In genomic region chr2:176812376-176812775, GRCh38 we compare ENCODE assay signal across 17 cellular contexts.
"Had no signal": no experiment of that assay in that cellular context is flagged by ENCODE, and none has a peak within 500 bp of the region (broad histone marks: within the 10 kb centered on the region; RNA-seq: fewer than 3 reads in every experiment).

No MANE protein-coding gene starts in this region.

- H3K9me3 Mint-ChIP-seq: activated naive CD4-positive, alpha-beta T cell treated with anti-CD3 and anti-CD28 coated beads, Interleukin-2, amount 50 U/mL, for 24 hours; activated T-cell treated with anti-CD3 and anti-CD28 coated beads, Interleukin-2, amount 50 U/mL, for 4 hours; naive thymus-derived CD4-positive, alpha-beta T cell; stimulated activated memory B cell treated with anti-CD40 and anti-IgM and Interleukin-4, amounts not matched to agents 10 μg/mL and 1 μg/mL and 100 μg/mL, for 72 hours had no signal

- H3K36me3 Mint-ChIP-seq: activated CD8-positive, alpha-beta memory T cell treated with anti-CD3 and anti-CD28 coated beads, Interleukin-2, amount 10 ng/mL, durations not matched to agents 7 days and 5 days; activated naive CD4-positive, alpha-beta T cell treated with anti-CD3 and anti-CD28 coated beads, Interleukin-2, amount 50 U/mL, for 24 hours; naive thymus-derived CD4-positive, alpha-beta T cell; stimulated activated memory B cell treated with anti-CD40 and anti-IgM and Interleukin-4, amounts not matched to agents 10 μg/mL and 1 μg/mL and 100 μg/mL, for 72 hours had no signal

- H3K27ac ChIP-seq: coronary artery, pancreas, tibial artery had no signal

- ATAC-seq: activated CD8-positive, alpha-beta memory T cell treated with anti-CD3 and anti-CD28 coated beads, Interleukin-2, amount 10 ng/mL, durations not matched to agents 7 days and 5 days; activated T-cell treated with anti-CD3 and anti-CD28 coated beads, Interleukin-2, amount 50 U/mL, for 4 hours; esophagus mucosa; mucosa of descending colon; naive thymus-derived CD4-positive, alpha-beta T cell; pancreas; stimulated activated memory B cell treated with anti-CD40 and anti-IgM and Interleukin-4, amounts not matched to agents 10 μg/mL and 1 μg/mL and 100 μg/mL, for 72 hours had no signal

- H3K4me3 ChIP-seq: coronary artery, lung, mucosa of descending colon, pancreas, tibial artery had no signal

- H3K9me3 ChIP-seq: mucosa of descending colon, pancreas, tibial artery had no signal

- DNase-seq: activated CD4-positive, alpha-beta T cell treated with anti-CD3 and anti-CD28 coated beads for 1 hour; activated CD4-positive, alpha-beta T cell treated with anti-CD3 and anti-CD28 coated beads, Interleukin-2, amount 50 U/mL, for 4 hours; activated CD8-positive, alpha-beta memory T cell treated with anti-CD3 and anti-CD28 coated beads, Interleukin-2, amount 10 ng/mL, durations not matched to agents 7 days and 5 days; activated effector memory CD4-positive, alpha-beta T cell treated with Interleukin-2 at 50 U/mL for 16 hours; activated T-cell treated with anti-CD3 and anti-CD28 coated beads, Interleukin-2, amount 50 U/mL, for 4 hours; amniotic stem cell; central memory CD4-positive, alpha-beta T cell; islet precursor cell; mucosa of descending colon; naive thymus-derived CD4-positive, alpha-beta T cell; pancreas; tibial artery had no signal

- H3K4me3 Mint-ChIP-seq: activated CD8-positive, alpha-beta memory T cell treated with anti-CD3 and anti-CD28 coated beads, Interleukin-2, amount 10 ng/mL, durations not matched to agents 7 days and 5 days; activated naive CD4-positive, alpha-beta T cell treated with anti-CD3 and anti-CD28 coated beads, Interleukin-2, amount 50 U/mL, for 24 hours; activated T-cell treated with anti-CD3 and anti-CD28 coated beads, Interleukin-2, amount 50 U/mL, for 4 hours; naive thymus-derived CD4-positive, alpha-beta T cell; stimulated activated memory B cell treated with anti-CD40 and anti-IgM and Interleukin-4, amounts not matched to agents 10 μg/mL and 1 μg/mL and 100 μg/mL, for 72 hours had no signal

- H3K36me3 ChIP-seq: pancreas, tibial artery had no signal

- H3K27ac Mint-ChIP-seq: activated CD8-positive, alpha-beta memory T cell treated with anti-CD3 and anti-CD28 coated beads, Interleukin-2, amount 10 ng/mL, durations not matched to agents 7 days and 5 days; activated naive CD4-positive, alpha-beta T cell treated with anti-CD3 and anti-CD28 coated beads, Interleukin-2, amount 50 U/mL, for 24 hours; naive thymus-derived CD4-positive, alpha-beta T cell; stimulated activated memory B cell treated with anti-CD40 and anti-IgM and Interleukin-4, amounts not matched to agents 10 μg/mL and 1 μg/mL and 100 μg/mL, for 72 hours had no signal

- H3K27me3 ChIP-seq: pancreas, tibial artery had no signal

- H3K27me3 Mint-ChIP-seq: activated CD8-positive, alpha-beta memory T cell treated with anti-CD3 and anti-CD28 coated beads, Interleukin-2, amount 10 ng/mL, durations not matched to agents 7 days and 5 days; activated naive CD4-positive, alpha-beta T cell treated with anti-CD3 and anti-CD28 coated beads, Interleukin-2, amount 50 U/mL, for 24 hours had no signal

- H3K4me1 Mint-ChIP-seq: stimulated activated memory B cell treated with anti-CD40 and anti-IgM and Interleukin-4, amounts not matched to agents 10 μg/mL and 1 μg/mL and 100 μg/mL, for 72 hours had no signal
